Comparison of ENCODE assay signal across 1 cellular context in genomic region chr17:79812206-79812968, GRCh38.
TF ChIP-seq lines count a peak whose summit lies in the region.

No MANE protein-coding gene starts in this region.

TF ChIP-seq in HepG2, 621 proteins besides CTCF, POLR2A, EP300 and RAD21 (continued from another document and continues in another):
- peak; percentile 58 for TF ChIP-seq ZBTB10 (CRISPR knock-in tag; IDR thresholded peaks at IDR 0.05; ENCODE audit: borderline replicate concordance)
- TF ChIP-seq HOXA3 (CRISPR knock-in tag; IDR thresholded peaks at IDR 0.05): no peak; the same call in 1 of the 2 replicates
- TF ChIP-seq ZNF607 (CRISPR knock-in tag; IDR thresholded peaks at IDR 0.05; ENCODE audit: borderline replicate concordance): no peak
- TF ChIP-seq HNF4A (CRISPR knock-in tag; IDR thresholded peaks at IDR 0.05): no peak
- no peak for TF ChIP-seq ZNF280B (CRISPR knock-in tag; IDR thresholded peaks at IDR 0.05; ENCODE audit: borderline replicate concordance)
- TF ChIP-seq KIAA2018 (CRISPR knock-in tag; IDR thresholded peaks at IDR 0.05; ENCODE audit: borderline replicate concordance): no peak
- no peak for TF ChIP-seq MEIS2 (CRISPR knock-in tag; IDR thresholded peaks at IDR 0.05)
- TF ChIP-seq MED1 (CRISPR knock-in tag; IDR thresholded peaks at IDR 0.05): 0 out of 2 replicates have a peak, but pooled peaks have one; percentile 43
- no peak for TF ChIP-seq TBP (CRISPR knock-in tag; IDR thresholded peaks at IDR 0.05)
- TF ChIP-seq SALL1 (CRISPR knock-in tag; IDR thresholded peaks at IDR 0.05): no peak
- no peak for TF ChIP-seq IRF2 (CRISPR knock-in tag; IDR thresholded peaks at IDR 0.05)
- TF ChIP-seq ZNF33B (CRISPR knock-in tag; IDR thresholded peaks at IDR 0.05): 0 out of 2 replicates have a peak, but pooled peaks have one; percentile 40
- no peak for TF ChIP-seq ZNF3 (CRISPR knock-in tag; IDR thresholded peaks at IDR 0.05)
- TF ChIP-seq HNF1A (IDR thresholded peaks at IDR 0.05; ENCODE audit: low read depth): no peak
- TF ChIP-seq HNF1A (CRISPR knock-in tag; IDR thresholded peaks at IDR 0.05; ENCODE audit: borderline replicate concordance): no peak
- no peak for TF ChIP-seq ZMAT3 (CRISPR knock-in tag; conservative IDR thresholded peaks at IDR 0.05)
- peak; percentile 39; the same call in 1 of the 2 replicates for TF ChIP-seq BRD4 (CRISPR knock-in tag; IDR thresholded peaks at IDR 0.05)
- no peak for TF ChIP-seq CERS6 (CRISPR knock-in tag; IDR thresholded peaks at IDR 0.05)
- TF ChIP-seq NFE2L1 (CRISPR knock-in tag; IDR thresholded peaks at IDR 0.05; ENCODE audit: borderline replicate concordance): no peak
- no peak for TF ChIP-seq SMC3 (IDR thresholded peaks at IDR 0.05; ENCODE audit: low read length)
- no peak for TF ChIP-seq NFYC (CRISPR knock-in tag; IDR thresholded peaks at IDR 0.05)
- peak; percentile 28 for TF ChIP-seq YY1 (IDR thresholded peaks at IDR 0.05; ENCODE audit: insufficient read depth, insufficient replicate concordance, low read depth, low read length)
- TF ChIP-seq ZNF557 (CRISPR knock-in tag; IDR thresholded peaks at IDR 0.05): no peak
- TF ChIP-seq ZNF367 (CRISPR knock-in tag; IDR thresholded peaks at IDR 0.05; ENCODE audit: borderline replicate concordance): no peak
- no peak for TF ChIP-seq ZSCAN21 (CRISPR knock-in tag; IDR thresholded peaks at IDR 0.05; ENCODE audit: borderline replicate concordance)
- TF ChIP-seq ZNF766 (CRISPR knock-in tag; IDR thresholded peaks at IDR 0.05; ENCODE audit: borderline replicate concordance): no peak
- TF ChIP-seq ZNF414 (CRISPR knock-in tag; IDR thresholded peaks at IDR 0.05): no peak
- no peak for TF ChIP-seq ZNF138 (CRISPR knock-in tag; IDR thresholded peaks at IDR 0.05; ENCODE audit: low read depth)
- no peak for TF ChIP-seq NKX3-1 (CRISPR knock-in tag; IDR thresholded peaks at IDR 0.05)
- TF ChIP-seq ZMYM3 (CRISPR knock-in tag; IDR thresholded peaks at IDR 0.05): no peak
- TF ChIP-seq ZZZ3 (CRISPR knock-in tag; IDR thresholded peaks at IDR 0.05; ENCODE audit: borderline replicate concordance): no peak
- peak; percentile 25; the same call in 1 of the 2 replicates for TF ChIP-seq PATZ1 (CRISPR knock-in tag; IDR thresholded peaks at IDR 0.05)
- peak; percentile 29 for TF ChIP-seq TAF15 (IDR thresholded peaks at IDR 0.05; ENCODE audit: low read depth, low read length, poor library complexity, severe bottlenecking)
- no peak for TF ChIP-seq RBAK (CRISPR knock-in tag; IDR thresholded peaks at IDR 0.05)
- TF ChIP-seq ZNF484 (CRISPR knock-in tag; IDR thresholded peaks at IDR 0.05; ENCODE audit: borderline replicate concordance, low read depth): no peak
- no peak for TF ChIP-seq KDM6A (CRISPR knock-in tag; IDR thresholded peaks at IDR 0.05; ENCODE audit: low read depth)
- no peak for TF ChIP-seq ONECUT2 (CRISPR knock-in tag; IDR thresholded peaks at IDR 0.05)
- TF ChIP-seq GTF3A (CRISPR knock-in tag; conservative IDR thresholded peaks at IDR 0.05): no peak
- no peak for TF ChIP-seq ZNF660 (CRISPR knock-in tag; IDR thresholded peaks at IDR 0.05; ENCODE audit: borderline replicate concordance, low read depth)
- no peak for TF ChIP-seq HMGA1 (CRISPR knock-in tag; conservative IDR thresholded peaks at IDR 0.05)
- TF ChIP-seq CREB3 (CRISPR knock-in tag; IDR thresholded peaks at IDR 0.05): no peak
